8 cellular contexts compared by ENCODE assay signal in the genomic region with DNA sequence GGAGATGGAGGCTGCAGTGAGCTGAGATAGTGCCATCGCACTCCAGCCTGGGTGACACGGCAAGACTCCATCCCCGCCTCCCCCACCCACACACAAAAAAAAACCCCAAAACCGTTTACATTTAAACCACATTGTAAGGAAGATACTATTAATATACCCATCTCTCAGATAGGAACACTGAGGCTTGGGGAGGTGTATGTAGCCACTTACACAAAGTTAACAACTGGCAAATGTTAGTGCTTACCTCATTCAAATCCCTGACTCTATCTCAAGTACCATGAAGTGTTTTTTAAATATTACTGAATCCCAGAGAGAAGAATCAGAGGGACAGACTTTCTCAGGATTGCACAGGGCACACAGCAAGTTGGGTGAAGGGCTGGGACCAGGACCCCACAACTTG.
"Had no signal": no experiment of that assay in that cellular context is flagged by ENCODE, and none has a peak within 500 bp of the region (broad histone marks: within the 10 kb centered on the region; RNA-seq: fewer than 3 reads in every experiment).

No MANE protein-coding gene starts in this region.

- ATAC-seq: GM12878 had no signal

- DNase-seq: GDM1, GF-D8 had no signal

- FAIRE-seq: G401.6, GM12878, GM12891, GM12892, GM18507, GM19239 had no signal

- H3K4me3 ChIP-seq: GM12878 had no signal
